ENCODE assay signal across 26 cellular contexts in the genomic region with DNA sequence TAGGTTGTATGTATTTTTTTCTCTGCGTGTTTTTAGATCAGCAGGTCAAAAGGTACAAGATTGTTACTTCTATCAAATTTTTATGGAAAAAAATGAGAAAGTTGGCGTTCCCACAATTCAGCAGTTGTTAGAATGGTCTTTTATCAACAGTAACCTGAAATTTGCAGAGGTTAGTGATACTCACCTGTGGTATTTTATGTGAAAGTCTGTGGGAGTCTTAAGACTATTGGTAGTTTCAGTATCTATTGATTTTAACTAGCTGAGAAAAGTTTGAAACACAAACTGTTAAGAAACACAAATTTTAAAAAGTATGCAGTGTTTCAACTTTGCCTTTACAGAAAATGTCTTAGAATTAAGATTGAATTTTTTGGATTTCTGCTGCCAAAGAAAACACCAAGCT.
"Had no signal": no experiment of that assay in that cellular context is flagged by ENCODE, and none has a peak within 500 bp of the region (broad histone marks: within the 10 kb centered on the region; RNA-seq: fewer than 3 reads in every experiment).

No MANE protein-coding gene starts in this region.

- H3K27me3 ChIP-seq: breast epithelium, colonic mucosa, SJCRH30 had no signal

- H3K27me3 Mint-ChIP-seq: activated CD8-positive, alpha-beta memory T cell treated with anti-CD3 and anti-CD28 coated beads, Interleukin-2, amount 10 ng/mL, durations not matched to agents 7 days and 5 days; activated naive CD8-positive, alpha-beta T cell treated with anti-CD3 and anti-CD28 coated beads, Interleukin-2, amount 10 ng/mL, durations not matched to agents 7 days and 5 days; activated T-cell treated with anti-CD3 and anti-CD28 coated beads, Interleukin-2, amount 50 U/mL, for 24 hours had no signal

- H3K27ac ChIP-seq: breast epithelium, colonic mucosa, SJCRH30 had no signal

- ATAC-seq: activated CD4-positive, CD25-positive, alpha-beta regulatory T cell treated with anti-CD3 and anti-CD28 coated beads, Interleukin-2, amount 50 U/mL, for 24 hours; activated CD8-positive, alpha-beta memory T cell treated with anti-CD3 and anti-CD28 coated beads, Interleukin-2, amount 10 ng/mL, durations not matched to agents 7 days and 5 days; Panc1; Right ventricle myocardium inferior had no signal

- H3K4me3 ChIP-seq: breast epithelium, colonic mucosa, SJCRH30 had no signal

- H3K9me3 ChIP-seq: breast epithelium, colonic mucosa, SK-N-SH had no signal

- DNase-seq: activated CD4-positive, alpha-beta T cell treated with anti-CD3 and anti-CD28 coated beads for 48 hours; activated CD4-positive, alpha-beta T cell treated with anti-CD3 and anti-CD28 coated beads, Interleukin-2, amount 50 U/mL, for 48 hours; activated CD8-positive, alpha-beta memory T cell treated with anti-CD3 and anti-CD28 coated beads, Interleukin-2, amount 10 ng/mL, durations not matched to agents 7 days and 5 days; activated effector memory CD4-positive, alpha-beta T cell treated with anti-CD3 and anti-CD28 coated beads, Interleukin-2, amount 50 U/mL, for 16 hours; activated naive CD4-positive, alpha-beta T cell treated with anti-CD3 and anti-CD28 coated beads for 36 hours; activated naive CD8-positive, alpha-beta T cell treated with anti-CD3 and anti-CD28 coated beads, Interleukin-2, amount 10 ng/mL, durations not matched to agents 7 days and 5 days; activated T-cell treated with anti-CD3 and anti-CD28 coated beads, Interleukin-2, amount 50 U/mL, for 24 hours; aorta; caudate nucleus; colonic mucosa; Kasumi-1; NCI-H1105 treated with DMSO at 0.1 percent for 48 hours; NCI-H146; NCI-H187 treated with DMSO at 0.1 percent for 48 hours; NCI-H2171 treated with DMSO at 0.1 percent for 48 hours; NCI-H226; NCI-H526; NCI-H774; RPMI8226; SJCRH30; SK-N-SH had no signal

- H3K4me1 ChIP-seq: breast epithelium, colonic mucosa, SJCRH30 had no signal

- H3K36me3 ChIP-seq: colonic mucosa had no signal

- H3K4me3 Mint-ChIP-seq: activated CD8-positive, alpha-beta memory T cell treated with anti-CD3 and anti-CD28 coated beads, Interleukin-2, amount 10 ng/mL, durations not matched to agents 7 days and 5 days; activated naive CD4-positive, alpha-beta T cell treated with anti-CD3 and anti-CD28 coated beads for 36 hours; activated naive CD8-positive, alpha-beta T cell treated with anti-CD3 and anti-CD28 coated beads, Interleukin-2, amount 10 ng/mL, durations not matched to agents 7 days and 5 days; activated T-cell treated with anti-CD3 and anti-CD28 coated beads, Interleukin-2, amount 50 U/mL, for 24 hours; activated T-helper 1 cell treated with anti-CD3 and anti-CD28 coated beads, Interleukin-12 subunit alpha, Interleukin-12 subunit beta, Interleukin-2, Interleukin-4 antibody, amounts not matched to agents 30 ng/mL and 10 ng/mL and 1 ng/mL, durations not matched to agents 14 hours and 24 hours and 36 hours had no signal

- H3K27ac Mint-ChIP-seq: activated CD8-positive, alpha-beta memory T cell treated with anti-CD3 and anti-CD28 coated beads, Interleukin-2, amount 10 ng/mL, durations not matched to agents 7 days and 5 days; activated naive CD4-positive, alpha-beta T cell treated with anti-CD3 and anti-CD28 coated beads for 36 hours; activated naive CD8-positive, alpha-beta T cell treated with anti-CD3 and anti-CD28 coated beads, Interleukin-2, amount 10 ng/mL, durations not matched to agents 7 days and 5 days; activated T-cell treated with anti-CD3 and anti-CD28 coated beads, Interleukin-2, amount 50 U/mL, for 24 hours; activated T-helper 1 cell treated with anti-CD3 and anti-CD28 coated beads, Interleukin-12 subunit alpha, Interleukin-12 subunit beta, Interleukin-2, Interleukin-4 antibody, amounts not matched to agents 30 ng/mL and 10 ng/mL and 1 ng/mL, durations not matched to agents 14 hours and 24 hours and 36 hours had no signal
